Comparison of ENCODE assay signal across 34 cellular contexts in the genomic region with DNA sequence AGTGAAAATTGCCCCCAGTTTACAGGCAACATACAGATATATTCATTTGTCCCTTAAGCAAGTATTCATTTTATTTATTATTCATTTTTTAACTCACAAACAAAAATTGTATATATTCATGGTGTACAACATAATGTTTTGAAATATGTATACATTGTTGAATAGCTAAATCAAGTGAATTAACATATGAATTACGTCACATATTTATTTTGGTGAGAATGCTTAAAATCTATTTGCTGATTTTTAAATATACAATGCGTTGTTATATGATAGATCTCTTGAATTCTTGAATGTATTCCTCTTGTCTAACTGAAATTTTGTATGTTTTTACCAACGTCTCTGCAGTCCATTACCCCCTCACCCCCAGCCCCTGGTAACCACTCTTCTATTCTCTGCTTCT.
"Had no signal": no experiment of that assay in that cellular context is flagged by ENCODE, and none has a peak within 500 bp of the region (broad histone marks: within the 10 kb centered on the region; RNA-seq: fewer than 3 reads in every experiment).

No MANE protein-coding gene starts in this region.

- DNase-seq: Karpas-422, Kasumi-1, MG63, MM.1S, MV-4-11, NCI-H1048, NCI-H1092, NCI-H1092 treated with DMSO at 0.1 percent for 48 hours, NCI-H1105, NCI-H1105 treated with DMSO at 0.1 percent for 48 hours, NCI-H1417, NCI-H1417 treated with DMSO at 0.1 percent for 48 hours, NCI-H1436, NCI-H1436 treated with DMSO at 0.1 percent for 48 hours, NCI-H146, NCI-H1694, NCI-H1694 treated with DMSO at 0.1 percent for 48 hours, NCI-H187, NCI-H187 treated with DMSO at 0.1 percent for 48 hours, NCI-H1930, NCI-H2029, NCI-H2029 treated with DMSO at 0.1 percent for 48 hours, NCI-H2081, NCI-H2081 treated with DMSO at 0.1 percent for 48 hours, NCI-H2107, NCI-H2171, NCI-H2171 treated with DMSO at 0.1 percent for 48 hours, NCI-H2227 treated with DMSO at 0.1 percent for 48 hours, NCI-H226, NCI-H345, NCI-H446, NCI-H446 treated with DMSO at 0.1 percent for 48 hours, NCI-H510A, NCI-H510A treated with DMSO at 0.1 percent for 48 hours had no signal

- H3K9me3 ChIP-seq: MG63 had no signal

- H3K4me3 ChIP-seq: MG63 had no signal

- H3K36me3 ChIP-seq: MG63 had no signal

- H3K27me3 ChIP-seq: MG63 had no signal
